ENCODE assay signal across 15 cellular contexts in genomic region chr2:10981941-10982381, GRCh38.
DNase-seq lines count a peak whose midpoint lies in the region; ATAC-seq and TF ChIP-seq lines count a peak whose summit lies in the region.
"Had no signal": no experiment of that assay in that cellular context is flagged by ENCODE, and none has a peak within 500 bp of the region (broad histone marks: within the 10 kb centered on the region; RNA-seq: fewer than 3 reads in every experiment).

No MANE protein-coding gene starts in this region.

- H3K4me1 ChIP-seq in IMR-90 (ENCODE audit: control insufficient read depth, insufficient read depth, low read length) = peaks cover 9% of the 10 kb centered on the region; the same call in 1 of the 2 replicates
- peaks cover 9% of the 10 kb centered on the region for H3K4me1 ChIP-seq in body of pancreas
- H3K4me1 ChIP-seq in heart right ventricle = peaks cover 0 to 26% (median 6%) of the 10 kb centered on the region in 9 donors

- H3K18ac ChIP-seq in IMR-90 (ENCODE audit: low read depth, low read length) = no peak overlapping the region

- no peak overlapping the region for H3K4ac ChIP-seq in IMR-90 (ENCODE audit: low read depth, low read length)

- H4K20me1 ChIP-seq in IMR-90 (ENCODE audit: insufficient read depth, low read length) = no peaks in the 10 kb centered on the region

- no peak overlapping the region for H4K5ac ChIP-seq in IMR-90 (ENCODE audit: low read depth, low read length)

- H2BK120ac ChIP-seq in IMR-90 (ENCODE audit: low read depth, low read length) = no peak overlapping the region

- H3K27me3 ChIP-seq in IMR-90 (ENCODE audit: control insufficient read depth, insufficient read depth, low read length) = no peaks in the 10 kb centered on the region; the same call in 1 of the 2 replicates
- H3K27me3 ChIP-seq in body of pancreas = no peaks in the 10 kb centered on the region
- peaks cover 0 to 30% (median 12%) of the 10 kb centered on the region in 7 donors for H3K27me3 ChIP-seq in heart right ventricle

- TF ChIP-seq POLR2A in IMR-90 (IDR thresholded peaks at IDR 0.05; ENCODE audit: low read depth, low read length) (no peak), body of pancreas (IDR thresholded peaks at IDR 0.05) (no peak)

- H3K23ac ChIP-seq in IMR-90 (ENCODE audit: low read depth, low read length) = no peak overlapping the region

- no peak overlapping the region for H3K4me2 ChIP-seq in IMR-90 (ENCODE audit: low read depth, low read length)
- H3K4me2 ChIP-seq: GM23338 had no signal

- H2BK15ac ChIP-seq in IMR-90 (ENCODE audit: low read depth, low read length) = no peak overlapping the region

- no peak overlapping the region for H2BK5ac ChIP-seq in IMR-90 (ENCODE audit: low read depth, low read length, poor library complexity, severe bottlenecking)

- no peak overlapping the region for H2AFZ ChIP-seq in IMR-90 (replicated peaks; ENCODE audit: low read length, poor library complexity)
- H2AFZ ChIP-seq: GM23338 had no signal

- H3K27ac ChIP-seq in IMR-90 (ENCODE audit: insufficient read depth, low read length) (no peak overlapping the region), body of pancreas (no peak overlapping the region), heart right ventricle (peak overlapping the region in 6 of 10 donors; percentile 9 to 87 (median 36))

- H3K9me3 ChIP-seq in IMR-90 (ENCODE audit: control insufficient read depth, insufficient read depth, low read length) = no peaks in the 10 kb centered on the region
- H3K9me3 ChIP-seq in body of pancreas = no peaks in the 10 kb centered on the region
- no peaks in the 10 kb centered on the region for H3K9me3 ChIP-seq in heart right ventricle

- H3K14ac ChIP-seq in IMR-90 (replicated peaks; ENCODE audit: low read depth, low read length) = no peak overlapping the region

- no peak for TF ChIP-seq RAD21 in IMR-90 (IDR thresholded peaks at IDR 0.05; ENCODE audit: low read length)

- no peaks in the 10 kb centered on the region for H3K36me3 ChIP-seq in IMR-90 (ENCODE audit: control insufficient read depth, insufficient read depth, low read length)
- no peaks in the 10 kb centered on the region for H3K36me3 ChIP-seq in body of pancreas (replicated peaks in 1 of 2; ENCODE audit: insufficient read depth in 1 of 2, low read depth in 2 of 2)
- no peaks in the 10 kb centered on the region for H3K36me3 ChIP-seq in heart right ventricle

- no peak overlapping the region for H3K4me3 ChIP-seq in IMR-90 (ENCODE audit: insufficient read depth, low read depth, low read length)
- no peak overlapping the region for H3K4me3 ChIP-seq in body of pancreas
- H3K4me3 ChIP-seq in heart right ventricle = no peak overlapping the region
- H3K4me3 ChIP-seq: GM12878, GM23338 had no signal

- H2AK9ac ChIP-seq in IMR-90 (replicated peaks; ENCODE audit: low read depth, low read length, poor library complexity) = no peak overlapping the region

- no peak overlapping the region for H3K9ac ChIP-seq in IMR-90 (ENCODE audit: low read depth, low read length)

- H3K79me1 ChIP-seq in IMR-90 (ENCODE audit: low read depth in 1 of 2, low read length in 2 of 2) = no peaks in the 10 kb centered on the region

- dilution Hi-C loops in IMR-90 (cut with HindIII; ENCODE audit: low sequenced_read_pairs, unreplicated experiment) = no loop called here

- peaks cover 6% of the 10 kb centered on the region; the same call in 1 of the 2 replicates for H3K9me1 ChIP-seq in IMR-90 (ENCODE audit: insufficient read depth, low read length)

- CTCF ChIA-PET in IMR-90 (lab: Yijun Ruan, JAX) = no interaction called here

- no peak overlapping the region for H4K8ac ChIP-seq in IMR-90 (ENCODE audit: low read depth in 2 of 2, low read length in 2 of 2)

- H2AK5ac ChIP-seq in IMR-90 (ENCODE audit: low read depth, low read length) = 0 out of 2 replicates have a peak overlapping the region, but pooled peaks have one; percentile 3

- no peak overlapping the region for H2BK20ac ChIP-seq in IMR-90 (ENCODE audit: low read depth, low read length)

- TF ChIP-seq CTCF in IMR-90 (conservative IDR thresholded peaks at IDR 0.05; ENCODE audit: low read depth, low read length) (no peak), body of pancreas (IDR thresholded peaks at IDR 0.05) (no peak), heart right ventricle (IDR thresholded peaks at IDR 0.05) (no peak)

- H4K91ac ChIP-seq in IMR-90 (ENCODE audit: insufficient read depth, low read depth, low read length) = no peak overlapping the region

- 93% methylated on average over 5 of the region's 12 CpGs; no CpG with 5 or more reads in 1 of the 2 experiments for WGBS in IMR-90 (ENCODE audit: extremely low coverage in 2 of 2, insufficient read length in 1 of 2), 2 experiments
- 85 to 90% methylated on average over 12 of the region's 12 CpGs for WGBS in body of pancreas, 2 donors
- 81 to 90% methylated on average over 12 of the region's 12 CpGs for WGBS in heart right ventricle, 2 donors

- in situ Hi-C loops in IMR-90 (cut with MboI; ENCODE audit: low sequenced_read_pairs) = no loop called here

- intact Hi-C loops in IMR-90 (cut with micrococcal nuclease) = no loop called here
- intact Hi-C loops in body of pancreas (cut with DNase I) = no loop called here
- intact Hi-C loops in heart right ventricle (cut with DNase I) = no loop called here
- intact Hi-C loops in posterior vena cava (cut with DNase I) = no loop called here

- no peak overlapping the region for H3K56ac ChIP-seq in IMR-90 (ENCODE audit: extremely low read depth, insufficient read depth, low read length)

- ATAC-seq in IMR-90 (ENCODE audit: low read depth) = no peak
- peak; percentile 37 for ATAC-seq in body of pancreas
- peak; percentile 17 to 65 (median 52) for ATAC-seq in heart right ventricle
- ATAC-seq in HG03025 (IDR thresholded peaks at IDR 0.05; ENCODE audit: low FRiP score, unreplicated experiment) = no peak
- ATAC-seq: GM12878, GM23338 had no signal

- DNase-seq in IMR-90 = no peak
- peak in 1 of 4 donors; percentile 32 for DNase-seq in body of pancreas
- DNase-seq in heart right ventricle = peak; percentile 44 to 63
- DNase-seq in posterior vena cava (ENCODE audit: low spot score) = peak; percentile 64
- no peak for DNase-seq in activated naive CD4-positive, alpha-beta T cell treated with Interleukin-2 at 50 U/mL for 16 hours
- DNase-seq in NCI-H1436 treated with DMSO at 0.1 percent for 48 hours (lab: John Stamatoyannopoulos, UW) = no peak
- DNase-seq: C1 segment of cervical spinal cord; Calu3; CD4-positive, alpha-beta T cell; DMS 273 treated with DMSO at 0.1 percent for 48 hours; DMS79; H7 had no signal

- POLR2A ChIA-PET in IMR-90 (lab: Charles Lee; ENCODE audit: unreplicated experiment) = no interaction called here

- no TSS peak for BruUV-seq in IMR-90 (replicated peaks; lab: Mats Ljungman, UMichigan)

TF ChIP-seq in IMR-90, 13 proteins besides CTCF, POLR2A, EP300 and RAD21:
- no peak for TF ChIP-seq BHLHE40 (IDR thresholded peaks at IDR 0.05; ENCODE audit: low read depth, low read length)
- TF ChIP-seq SMC3 (IDR thresholded peaks at IDR 0.05; ENCODE audit: low read depth, low read length) = no peak
- no peak for TF ChIP-seq MXI1 (IDR thresholded peaks at IDR 0.05; ENCODE audit: borderline replicate concordance, low read depth, low read length)
- no peak for TF ChIP-seq USF2 (IDR thresholded peaks at IDR 0.05; ENCODE audit: low read depth, low read length)
- no peak for TF ChIP-seq RFX5 (IDR thresholded peaks at IDR 0.05; ENCODE audit: low read depth, low read length)
- TF ChIP-seq MAFK (IDR thresholded peaks at IDR 0.05; ENCODE audit: low read depth, low read length) = no peak
- no peak for TF ChIP-seq FOS (IDR thresholded peaks at IDR 0.05; ENCODE audit: low read depth, low read length)
- no peak for TF ChIP-seq MAZ (IDR thresholded peaks at IDR 0.05; ENCODE audit: borderline replicate concordance, low read depth, low read length)
- no peak for TF ChIP-seq CHD1 (IDR thresholded peaks at IDR 0.05; ENCODE audit: low read depth, low read length)
- TF ChIP-seq CEBPB (IDR thresholded peaks at IDR 0.05; ENCODE audit: low read depth, low read length) = no peak
- TF ChIP-seq ELK1 (IDR thresholded peaks at IDR 0.05; ENCODE audit: borderline replicate concordance, low read depth, low read length) = no peak
- no peak for TF ChIP-seq NFE2L2 (IDR thresholded peaks at IDR 0.05; ENCODE audit: low read depth, low read length)
- TF ChIP-seq RCOR1 (IDR thresholded peaks at IDR 0.05; ENCODE audit: insufficient replicate concordance, low read length) = no peak

Comparison
In these comparisons a context has a peak if more than half of its experiments do, and no peak if none do; other contexts are left out.
1. ATAC-seq: peak in body of pancreas (single experiment) and heart right ventricle (8 of 8); none in IMR-90 (single experiment) and HG03025 (single experiment).
2. DNase-seq: peak in heart right ventricle (2 of 2) and posterior vena cava (single experiment); none in IMR-90 (single experiment), activated naive CD4-positive, alpha-beta T cell treated with Interleukin-2 at 50 U/mL for 16 hours (single experiment) and NCI-H1436 treated with DMSO at 0.1 percent for 48 hours (single experiment).
3. H3K27ac ChIP-seq: peak in heart right ventricle (6 of 10); none in IMR-90 (single experiment) and body of pancreas (0 of 4).